In genomic region chr20:32612831-32613595, GRCh38 we compare ENCODE assay signal across 31 cellular contexts.
"Had no signal": no experiment of that assay in that cellular context is flagged by ENCODE, and none has a peak within 500 bp of the region (broad histone marks: within the 10 kb centered on the region; RNA-seq: fewer than 3 reads in every experiment).

No MANE protein-coding gene starts in this region.

- H3K9me3 ChIP-seq: gastrocnemius medialis, heart left ventricle, left lung, ovary, psoas muscle, spleen, testis, tibial artery had no signal

- H3K4me1 ChIP-seq: gastrocnemius medialis, heart left ventricle, left lung, psoas muscle, tibial artery had no signal

- H3K36me3 ChIP-seq: gastrocnemius medialis, heart left ventricle, left lung, ovary, spleen, tibial artery had no signal

- H3K27ac Mint-ChIP-seq: endodermal cell; nephron; stimulated activated memory B cell treated with anti-CD40 and anti-IgM and Interleukin-4, amounts not matched to agents 10 μg/mL and 1 μg/mL and 100 μg/mL, for 72 hours; type B pancreatic cell had no signal

- H3K9me3 Mint-ChIP-seq: endodermal cell, nephron, type B pancreatic cell had no signal

- DNase-seq: dorsolateral prefrontal cortex; effector CD8-positive, alpha-beta T cell; endodermal cell; foreskin fibroblast; gastrocnemius medialis; heart left ventricle; hippocampal formation; left cardiac atrium; left lung; mesenchymal stem cell; midbrain; naive thymus-derived CD4-positive, alpha-beta T cell; occipital lobe; ovary; psoas muscle; spleen; stimulated activated CD4-positive, alpha-beta T cell treated with anti-CD3 and anti-CD28 coated beads, Interleukin-4, amount 100 ng/mL, for 4 hours; stimulated activated naive CD8-positive, alpha-beta T cell treated with anti-CD3 and anti-CD28 coated beads, Interleukin-15, Interleukin-2, amounts not matched to agents 100 U/mL and 50 U/mL, for 24 hours; substantia nigra; testis; tibial artery had no signal

- H3K4me3 ChIP-seq: dorsolateral prefrontal cortex, gastrocnemius medialis, heart left ventricle, left lung, ovary, psoas muscle, skin epidermis, spleen, testis, tibial artery had no signal

- FAIRE-seq: colon, islet of Langerhans, urothelium cell line had no signal

- H3K27me3 ChIP-seq: dorsolateral prefrontal cortex, gastrocnemius medialis, ovary, testis had no signal

- H3K4me1 Mint-ChIP-seq: stimulated activated memory B cell treated with anti-CD40 and anti-IgM and Interleukin-4, amounts not matched to agents 10 μg/mL and 1 μg/mL and 100 μg/mL, for 72 hours had no signal

- H3K36me3 Mint-ChIP-seq: type B pancreatic cell had no signal

- H3K27ac ChIP-seq: dorsolateral prefrontal cortex, epithelial cell of prostate, gastrocnemius medialis, heart left ventricle, left lung, ovary, psoas muscle, skin epidermis, spleen, testis, tibial artery had no signal

- H3K4me3 Mint-ChIP-seq: endodermal cell; naive thymus-derived CD4-positive, alpha-beta T cell; nephron; stimulated activated memory B cell treated with anti-CD40 and anti-IgM and Interleukin-4, amounts not matched to agents 10 μg/mL and 1 μg/mL and 100 μg/mL, for 72 hours; type B pancreatic cell had no signal

- ATAC-seq: esophagus mucosa; gastrocnemius medialis; heart left ventricle; left cardiac atrium; left lung; naive thymus-derived CD4-positive, alpha-beta T cell; psoas muscle; right cardiac atrium; stimulated activated memory B cell treated with anti-CD40 and anti-IgM and Interleukin-4, amounts not matched to agents 10 μg/mL and 1 μg/mL and 100 μg/mL, for 72 hours; stimulated activated naive CD8-positive, alpha-beta T cell treated with anti-CD3 and anti-CD28 coated beads, Interleukin-15, Interleukin-2, amounts not matched to agents 100 U/mL and 50 U/mL, for 24 hours had no signal
